ENCODE assay signal across 2 cellular contexts in the genomic region with DNA sequence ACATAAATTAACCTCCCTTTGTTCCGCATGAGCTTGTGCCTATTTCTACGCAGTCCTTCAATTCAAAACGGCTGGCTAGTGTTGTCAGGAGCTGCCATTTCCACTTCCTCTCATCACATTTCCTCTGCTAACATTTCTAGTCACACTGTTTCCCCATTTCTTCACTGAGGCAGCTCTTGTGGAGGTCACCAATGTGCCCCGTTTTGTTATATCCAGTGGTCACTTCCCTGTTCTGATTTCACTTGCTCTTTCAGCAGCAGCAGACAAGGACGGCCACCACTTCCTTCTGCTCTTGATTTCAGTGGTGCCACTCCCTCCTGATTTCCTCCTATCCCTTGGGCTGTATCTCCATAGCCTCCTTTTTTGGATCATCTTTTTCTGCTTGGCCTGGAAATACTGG.
TF ChIP-seq lines count a peak whose summit lies in the region.

No MANE protein-coding gene starts in this region.

TF ChIP-seq in A549, 52 proteins besides CTCF, POLR2A, EP300 and RAD21 (continued from another document):
- TF ChIP-seq HOXB13 (CRISPR knock-in tag; IDR thresholded peaks at IDR 0.05; ENCODE audit: low read depth) = no peak
- TF ChIP-seq, protein P1, sequence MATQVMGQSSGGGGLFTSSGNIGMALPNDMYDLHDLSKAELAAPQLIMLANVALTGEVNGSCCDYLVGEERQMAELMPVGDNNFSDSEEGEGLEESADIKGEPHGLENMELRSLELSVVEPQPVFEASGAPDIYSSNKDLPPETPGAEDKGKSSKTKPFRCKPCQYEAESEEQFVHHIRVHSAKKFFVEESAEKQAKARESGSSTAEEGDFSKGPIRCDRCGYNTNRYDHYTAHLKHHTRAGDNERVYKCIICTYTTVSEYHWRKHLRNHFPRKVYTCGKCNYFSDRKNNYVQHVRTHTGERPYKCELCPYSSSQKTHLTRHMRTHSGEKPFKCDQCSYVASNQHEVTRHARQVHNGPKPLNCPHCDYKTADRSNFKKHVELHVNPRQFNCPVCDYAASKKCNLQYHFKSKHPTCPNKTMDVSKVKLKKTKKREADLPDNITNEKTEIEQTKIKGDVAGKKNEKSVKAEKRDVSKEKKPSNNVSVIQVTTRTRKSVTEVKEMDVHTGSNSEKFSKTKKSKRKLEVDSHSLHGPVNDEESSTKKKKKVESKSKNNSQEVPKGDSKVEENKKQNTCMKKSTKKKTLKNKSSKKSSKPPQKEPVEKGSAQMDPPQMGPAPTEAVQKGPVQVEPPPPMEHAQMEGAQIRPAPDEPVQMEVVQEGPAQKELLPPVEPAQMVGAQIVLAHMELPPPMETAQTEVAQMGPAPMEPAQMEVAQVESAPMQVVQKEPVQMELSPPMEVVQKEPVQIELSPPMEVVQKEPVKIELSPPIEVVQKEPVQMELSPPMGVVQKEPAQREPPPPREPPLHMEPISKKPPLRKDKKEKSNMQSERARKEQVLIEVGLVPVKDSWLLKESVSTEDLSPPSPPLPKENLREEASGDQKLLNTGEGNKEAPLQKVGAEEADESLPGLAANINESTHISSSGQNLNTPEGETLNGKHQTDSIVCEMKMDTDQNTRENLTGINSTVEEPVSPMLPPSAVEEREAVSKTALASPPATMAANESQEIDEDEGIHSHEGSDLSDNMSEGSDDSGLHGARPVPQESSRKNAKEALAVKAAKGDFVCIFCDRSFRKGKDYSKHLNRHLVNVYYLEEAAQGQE (IDR thresholded peaks at IDR 0.05) = no peak
- TF ChIP-seq PHF8 (IDR thresholded peaks at IDR 0.05; ENCODE audit: borderline replicate concordance, low read depth) = no peak
- TF ChIP-seq EHF (CRISPR knock-in tag; IDR thresholded peaks at IDR 0.05) = no peak
- TF ChIP-seq CBX8 (IDR thresholded peaks at IDR 0.05) = no peak
- TF ChIP-seq ZNF302 (CRISPR knock-in tag; IDR thresholded peaks at IDR 0.05) = no peak
- TF ChIP-seq, protein P2, sequence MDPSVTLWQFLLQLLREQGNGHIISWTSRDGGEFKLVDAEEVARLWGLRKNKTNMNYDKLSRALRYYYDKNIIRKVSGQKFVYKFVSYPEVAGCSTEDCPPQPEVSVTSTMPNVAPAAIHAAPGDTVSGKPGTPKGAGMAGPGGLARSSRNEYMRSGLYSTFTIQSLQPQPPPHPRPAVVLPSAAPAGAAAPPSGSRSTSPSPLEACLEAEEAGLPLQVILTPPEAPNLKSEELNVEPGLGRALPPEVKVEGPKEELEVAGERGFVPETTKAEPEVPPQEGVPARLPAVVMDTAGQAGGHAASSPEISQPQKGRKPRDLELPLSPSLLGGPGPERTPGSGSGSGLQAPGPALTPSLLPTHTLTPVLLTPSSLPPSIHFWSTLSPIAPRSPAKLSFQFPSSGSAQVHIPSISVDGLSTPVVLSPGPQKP (IDR thresholded peaks at IDR 0.05; ENCODE audit: low read depth, low read length) = no peak
- TF ChIP-seq, protein P3, sequence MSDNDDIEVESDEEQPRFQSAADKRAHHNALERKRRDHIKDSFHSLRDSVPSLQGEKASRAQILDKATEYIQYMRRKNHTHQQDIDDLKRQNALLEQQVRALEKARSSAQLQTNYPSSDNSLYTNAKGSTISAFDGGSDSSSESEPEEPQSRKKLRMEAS (IDR thresholded peaks at IDR 0.05) = no peak
- TF ChIP-seq RFX5 (IDR thresholded peaks at IDR 0.05) = no peak
- no peak for TF ChIP-seq NPAS2 (CRISPR knock-in tag; IDR thresholded peaks at IDR 0.05; ENCODE audit: borderline replicate concordance)
- no peak for TF ChIP-seq NR3C1 (IDR thresholded peaks at IDR 0.05)
- TF ChIP-seq CBX2 (IDR thresholded peaks at IDR 0.05; ENCODE audit: borderline replicate concordance, low read depth) = no peak
- TF ChIP-seq TFCP2L1 (CRISPR knock-in tag; IDR thresholded peaks at IDR 0.05) = no peak
- no peak for TF ChIP-seq HEYL (CRISPR knock-in tag; IDR thresholded peaks at IDR 0.05)
- TF ChIP-seq, protein P4, sequence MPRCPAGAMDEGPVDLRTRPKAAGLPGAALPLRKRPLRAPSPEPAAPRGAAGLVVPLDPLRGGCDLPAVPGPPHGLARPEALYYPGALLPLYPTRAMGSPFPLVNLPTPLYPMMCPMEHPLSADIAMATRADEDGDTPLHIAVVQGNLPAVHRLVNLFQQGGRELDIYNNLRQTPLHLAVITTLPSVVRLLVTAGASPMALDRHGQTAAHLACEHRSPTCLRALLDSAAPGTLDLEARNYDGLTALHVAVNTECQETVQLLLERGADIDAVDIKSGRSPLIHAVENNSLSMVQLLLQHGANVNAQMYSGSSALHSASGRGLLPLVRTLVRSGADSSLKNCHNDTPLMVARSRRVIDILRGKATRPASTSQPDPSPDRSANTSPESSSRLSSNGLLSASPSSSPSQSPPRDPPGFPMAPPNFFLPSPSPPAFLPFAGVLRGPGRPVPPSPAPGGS (IDR thresholded peaks at IDR 0.05) = no peak

TF ChIP-seq in IMR-90, 13 proteins besides CTCF, POLR2A, EP300 and RAD21 (continued from another document):
- TF ChIP-seq, protein P5, sequence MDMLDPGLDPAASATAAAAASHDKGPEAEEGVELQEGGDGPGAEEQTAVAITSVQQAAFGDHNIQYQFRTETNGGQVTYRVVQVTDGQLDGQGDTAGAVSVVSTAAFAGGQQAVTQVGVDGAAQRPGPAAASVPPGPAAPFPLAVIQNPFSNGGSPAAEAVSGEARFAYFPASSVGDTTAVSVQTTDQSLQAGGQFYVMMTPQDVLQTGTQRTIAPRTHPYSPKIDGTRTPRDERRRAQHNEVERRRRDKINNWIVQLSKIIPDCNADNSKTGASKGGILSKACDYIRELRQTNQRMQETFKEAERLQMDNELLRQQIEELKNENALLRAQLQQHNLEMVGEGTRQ (IDR thresholded peaks at IDR 0.05; ENCODE audit: low read depth, low read length) = no peak
- TF ChIP-seq, protein P2 (IDR thresholded peaks at IDR 0.05; ENCODE audit: borderline replicate concordance, low read depth, low read length) = no peak
- no peak for TF ChIP-seq MXI1 (IDR thresholded peaks at IDR 0.05; ENCODE audit: borderline replicate concordance, low read depth, low read length)
- TF ChIP-seq FOS (IDR thresholded peaks at IDR 0.05; ENCODE audit: low read depth, low read length) = no peak
- no peak for TF ChIP-seq CEBPB (IDR thresholded peaks at IDR 0.05; ENCODE audit: low read depth, low read length)
- no peak for TF ChIP-seq NFE2L2 (IDR thresholded peaks at IDR 0.05; ENCODE audit: low read depth, low read length)
- TF ChIP-seq MAZ (IDR thresholded peaks at IDR 0.05; ENCODE audit: borderline replicate concordance, low read depth, low read length) = no peak
TF ChIP-seq in IMR-90: peak in this region for 0.
